In genomic region chr9:93952784-93953491, GRCh38 we compare ENCODE assay signal across 1 cellular context.
TF ChIP-seq lines count a peak whose summit lies in the region.

No MANE protein-coding gene starts in this region.

TF ChIP-seq in SK-N-SH, 30 proteins besides CTCF, POLR2A, EP300 and RAD21 (continued from another document):
- TF ChIP-seq MAX (IDR thresholded peaks at IDR 0.05; ENCODE audit: low read depth) (no peak), FOSL2 (IDR thresholded peaks at IDR 0.05; ENCODE audit: borderline replicate concordance, low read depth) (no peak), RCOR1 (IDR thresholded peaks at IDR 0.05; ENCODE audit: low read length) (no peak), CHD2 (IDR thresholded peaks at IDR 0.05; ENCODE audit: low read length, partially characterized antibody) (no peak), FOXM1 (IDR thresholded peaks at IDR 0.05; ENCODE audit: low read depth) (no peak), TCF12 (IDR thresholded peaks at IDR 0.05) (no peak), SMC3 (IDR thresholded peaks at IDR 0.05; ENCODE audit: low read depth, low read length) (no peak), PBX3 (IDR thresholded peaks at IDR 0.05) (no peak), GABPA (IDR thresholded peaks at IDR 0.05; ENCODE audit: low read depth) (no peak), RXRA (IDR thresholded peaks at IDR 0.05; ENCODE audit: borderline replicate concordance, low read depth) (no peak), ELF1 (IDR thresholded peaks at IDR 0.05) (no peak), IRF3 (IDR thresholded peaks at IDR 0.05; ENCODE audit: low read depth, low read length) (no peak), RFX5 (IDR thresholded peaks at IDR 0.05; ENCODE audit: low read length) (no peak), MXI1 (IDR thresholded peaks at IDR 0.05; ENCODE audit: low read depth, low read length) (no peak), GATA2 (CRISPR knock-in tag; IDR thresholded peaks at IDR 0.05) (no peak), YY1 (IDR thresholded peaks at IDR 0.05; ENCODE audit: low read depth) (no peak)
